1 cellular context compared by ENCODE assay signal in the genomic region with DNA sequence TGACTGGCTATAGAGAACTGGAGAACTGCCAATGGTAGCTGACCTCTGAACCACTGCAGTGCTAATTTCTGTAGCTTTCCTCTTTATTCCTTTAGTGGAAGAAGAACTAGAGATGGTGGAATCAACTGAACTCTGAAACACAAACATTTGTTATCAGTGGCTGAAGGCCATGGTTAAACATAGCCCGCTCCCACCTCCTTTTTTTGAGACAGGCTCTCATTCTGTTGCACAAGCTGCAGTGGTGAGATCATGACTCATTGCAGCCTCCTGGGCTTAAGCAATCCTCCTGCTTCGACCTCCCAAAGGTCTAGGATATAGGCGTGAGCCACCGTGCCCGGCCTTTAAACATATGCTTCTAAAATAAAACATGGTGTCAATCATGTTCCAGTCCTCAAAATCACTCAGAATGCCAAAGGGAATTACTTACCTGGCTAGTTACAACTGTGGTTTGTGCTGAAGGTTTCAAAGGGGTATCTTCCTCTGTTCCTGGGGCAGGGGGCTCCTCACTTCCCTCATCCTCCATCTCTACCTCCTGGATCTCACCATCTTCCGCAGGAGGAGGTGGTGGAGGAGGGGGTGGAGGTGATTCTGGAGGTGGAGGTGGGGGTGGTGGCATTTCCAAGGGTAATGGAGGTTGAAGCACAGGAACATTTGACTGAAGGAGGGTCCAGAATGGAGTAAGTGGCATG.
TF ChIP-seq lines count a peak whose summit lies in the region.

No MANE protein-coding gene starts in this region.

TF ChIP-seq in HepG2, 621 proteins besides CTCF, POLR2A, EP300 and RAD21 (continued from another document and continues in another):
- TF ChIP-seq, protein P1, sequence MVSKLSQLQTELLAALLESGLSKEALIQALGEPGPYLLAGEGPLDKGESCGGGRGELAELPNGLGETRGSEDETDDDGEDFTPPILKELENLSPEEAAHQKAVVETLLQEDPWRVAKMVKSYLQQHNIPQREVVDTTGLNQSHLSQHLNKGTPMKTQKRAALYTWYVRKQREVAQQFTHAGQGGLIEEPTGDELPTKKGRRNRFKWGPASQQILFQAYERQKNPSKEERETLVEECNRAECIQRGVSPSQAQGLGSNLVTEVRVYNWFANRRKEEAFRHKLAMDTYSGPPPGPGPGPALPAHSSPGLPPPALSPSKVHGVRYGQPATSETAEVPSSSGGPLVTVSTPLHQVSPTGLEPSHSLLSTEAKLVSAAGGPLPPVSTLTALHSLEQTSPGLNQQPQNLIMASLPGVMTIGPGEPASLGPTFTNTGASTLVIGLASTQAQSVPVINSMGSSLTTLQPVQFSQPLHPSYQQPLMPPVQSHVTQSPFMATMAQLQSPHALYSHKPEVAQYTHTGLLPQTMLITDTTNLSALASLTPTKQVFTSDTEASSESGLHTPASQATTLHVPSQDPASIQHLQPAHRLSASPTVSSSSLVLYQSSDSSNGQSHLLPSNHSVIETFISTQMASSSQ (IDR thresholded peaks at IDR 0.05; ENCODE audit: low read depth), result peak; percentile 40; the same call in 1 of the 2 replicates
- TF ChIP-seq, protein P1 (CRISPR knock-in tag; IDR thresholded peaks at IDR 0.05; ENCODE audit: borderline replicate concordance), result peak; percentile 59; the same call in 1 of the 2 replicates
- TF ChIP-seq CEBPG (CRISPR knock-in tag; IDR thresholded peaks at IDR 0.05) (peak; percentile 99), EHMT2 (IDR thresholded peaks at IDR 0.05; ENCODE audit: borderline replicate concordance, low read depth, low read length) (no peak), NPAS2 (CRISPR knock-in tag; IDR thresholded peaks at IDR 0.05; ENCODE audit: borderline replicate concordance) (no peak), JDP2 (CRISPR knock-in tag; IDR thresholded peaks at IDR 0.05; ENCODE audit: borderline replicate concordance) (no peak), SRY (CRISPR knock-in tag; IDR thresholded peaks at IDR 0.05) (no peak), GFI1 (CRISPR knock-in tag; IDR thresholded peaks at IDR 0.05; ENCODE audit: borderline replicate concordance) (peak; percentile 79; the same call in 1 of the 2 replicates), FOXO4 (CRISPR knock-in tag; conservative IDR thresholded peaks at IDR 0.05) (0 out of 2 replicates have a peak, but pooled peaks have one; percentile 20), MTF1 (CRISPR knock-in tag; IDR thresholded peaks at IDR 0.05) (no peak), HDAC2 (CRISPR knock-in tag; IDR thresholded peaks at IDR 0.05) (peak; percentile 96), HNF1B (CRISPR knock-in tag; IDR thresholded peaks at IDR 0.05) (no peak; the same call in 1 of the 2 replicates), ATF1 (CRISPR knock-in tag; IDR thresholded peaks at IDR 0.05) (peak; percentile 63), ZNF124 (CRISPR knock-in tag; IDR thresholded peaks at IDR 0.05) (peak; percentile 68; the same call in 1 of the 2 replicates), MYNN (CRISPR knock-in tag; IDR thresholded peaks at IDR 0.05; ENCODE audit: low read depth) (0 out of 2 replicates have a peak, but pooled peaks have one; percentile 51), ZZZ3 (CRISPR knock-in tag; IDR thresholded peaks at IDR 0.05; ENCODE audit: borderline replicate concordance) (no peak), TCF12 (IDR thresholded peaks at IDR 0.05) (no peak), TCF12 (CRISPR knock-in tag; IDR thresholded peaks at IDR 0.05) (0 out of 2 replicates have a peak, but pooled peaks have one; percentile 42), ZGPAT (CRISPR knock-in tag; IDR thresholded peaks at IDR 0.05) (peak; percentile 94), ZNF691 (CRISPR knock-in tag; IDR thresholded peaks at IDR 0.05; ENCODE audit: borderline replicate concordance, low read depth) (no peak), ZSCAN12 (CRISPR knock-in tag; IDR thresholded peaks at IDR 0.05) (no peak), ZNF136 (CRISPR knock-in tag; IDR thresholded peaks at IDR 0.05; ENCODE audit: low read depth) (no peak), HMG20A (CRISPR knock-in tag; IDR thresholded peaks at IDR 0.05; ENCODE audit: borderline replicate concordance) (peak; percentile 85), GLMP (CRISPR knock-in tag; IDR thresholded peaks at IDR 0.05; ENCODE audit: borderline replicate concordance) (no peak), TOPORS (CRISPR knock-in tag; IDR thresholded peaks at IDR 0.05) (0 out of 2 replicates have a peak, but pooled peaks have one; percentile 74), ZNF101 (CRISPR knock-in tag; IDR thresholded peaks at IDR 0.05; ENCODE audit: borderline replicate concordance, low read depth) (no peak), AHDC1 (CRISPR knock-in tag; IDR thresholded peaks at IDR 0.05; ENCODE audit: borderline replicate concordance) (peak; percentile 96), ZNF781 (CRISPR knock-in tag; IDR thresholded peaks at IDR 0.05; ENCODE audit: borderline replicate concordance, not compliant biosample characterization) (peak; percentile 69), ZSCAN31 (CRISPR knock-in tag; IDR thresholded peaks at IDR 0.05; ENCODE audit: low read depth) (peak; percentile 44; the same call in 1 of the 2 replicates)
- TF ChIP-seq, protein P2, sequence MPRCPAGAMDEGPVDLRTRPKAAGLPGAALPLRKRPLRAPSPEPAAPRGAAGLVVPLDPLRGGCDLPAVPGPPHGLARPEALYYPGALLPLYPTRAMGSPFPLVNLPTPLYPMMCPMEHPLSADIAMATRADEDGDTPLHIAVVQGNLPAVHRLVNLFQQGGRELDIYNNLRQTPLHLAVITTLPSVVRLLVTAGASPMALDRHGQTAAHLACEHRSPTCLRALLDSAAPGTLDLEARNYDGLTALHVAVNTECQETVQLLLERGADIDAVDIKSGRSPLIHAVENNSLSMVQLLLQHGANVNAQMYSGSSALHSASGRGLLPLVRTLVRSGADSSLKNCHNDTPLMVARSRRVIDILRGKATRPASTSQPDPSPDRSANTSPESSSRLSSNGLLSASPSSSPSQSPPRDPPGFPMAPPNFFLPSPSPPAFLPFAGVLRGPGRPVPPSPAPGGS (CRISPR knock-in tag; IDR thresholded peaks at IDR 0.05), result no peak
- TF ChIP-seq, protein P3, sequence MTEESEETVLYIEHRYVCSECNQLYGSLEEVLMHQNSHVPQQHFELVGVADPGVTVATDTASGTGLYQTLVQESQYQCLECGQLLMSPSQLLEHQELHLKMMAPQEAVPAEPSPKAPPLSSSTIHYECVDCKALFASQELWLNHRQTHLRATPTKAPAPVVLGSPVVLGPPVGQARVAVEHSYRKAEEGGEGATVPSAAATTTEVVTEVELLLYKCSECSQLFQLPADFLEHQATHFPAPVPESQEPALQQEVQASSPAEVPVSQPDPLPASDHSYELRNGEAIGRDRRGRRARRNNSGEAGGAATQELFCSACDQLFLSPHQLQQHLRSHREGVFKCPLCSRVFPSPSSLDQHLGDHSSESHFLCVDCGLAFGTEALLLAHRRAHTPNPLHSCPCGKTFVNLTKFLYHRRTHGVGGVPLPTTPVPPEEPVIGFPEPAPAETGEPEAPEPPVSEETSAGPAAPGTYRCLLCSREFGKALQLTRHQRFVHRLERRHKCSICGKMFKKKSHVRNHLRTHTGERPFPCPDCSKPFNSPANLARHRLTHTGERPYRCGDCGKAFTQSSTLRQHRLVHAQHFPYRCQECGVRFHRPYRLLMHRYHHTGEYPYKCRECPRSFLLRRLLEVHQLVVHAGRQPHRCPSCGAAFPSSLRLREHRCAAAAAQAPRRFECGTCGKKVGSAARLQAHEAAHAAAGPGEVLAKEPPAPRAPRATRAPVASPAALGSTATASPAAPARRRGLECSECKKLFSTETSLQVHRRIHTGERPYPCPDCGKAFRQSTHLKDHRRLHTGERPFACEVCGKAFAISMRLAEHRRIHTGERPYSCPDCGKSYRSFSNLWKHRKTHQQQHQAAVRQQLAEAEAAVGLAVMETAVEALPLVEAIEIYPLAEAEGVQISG (CRISPR knock-in tag; IDR thresholded peaks at IDR 0.05), result peak; percentile 82
